18 cellular contexts compared by ENCODE assay signal in the genomic region with DNA sequence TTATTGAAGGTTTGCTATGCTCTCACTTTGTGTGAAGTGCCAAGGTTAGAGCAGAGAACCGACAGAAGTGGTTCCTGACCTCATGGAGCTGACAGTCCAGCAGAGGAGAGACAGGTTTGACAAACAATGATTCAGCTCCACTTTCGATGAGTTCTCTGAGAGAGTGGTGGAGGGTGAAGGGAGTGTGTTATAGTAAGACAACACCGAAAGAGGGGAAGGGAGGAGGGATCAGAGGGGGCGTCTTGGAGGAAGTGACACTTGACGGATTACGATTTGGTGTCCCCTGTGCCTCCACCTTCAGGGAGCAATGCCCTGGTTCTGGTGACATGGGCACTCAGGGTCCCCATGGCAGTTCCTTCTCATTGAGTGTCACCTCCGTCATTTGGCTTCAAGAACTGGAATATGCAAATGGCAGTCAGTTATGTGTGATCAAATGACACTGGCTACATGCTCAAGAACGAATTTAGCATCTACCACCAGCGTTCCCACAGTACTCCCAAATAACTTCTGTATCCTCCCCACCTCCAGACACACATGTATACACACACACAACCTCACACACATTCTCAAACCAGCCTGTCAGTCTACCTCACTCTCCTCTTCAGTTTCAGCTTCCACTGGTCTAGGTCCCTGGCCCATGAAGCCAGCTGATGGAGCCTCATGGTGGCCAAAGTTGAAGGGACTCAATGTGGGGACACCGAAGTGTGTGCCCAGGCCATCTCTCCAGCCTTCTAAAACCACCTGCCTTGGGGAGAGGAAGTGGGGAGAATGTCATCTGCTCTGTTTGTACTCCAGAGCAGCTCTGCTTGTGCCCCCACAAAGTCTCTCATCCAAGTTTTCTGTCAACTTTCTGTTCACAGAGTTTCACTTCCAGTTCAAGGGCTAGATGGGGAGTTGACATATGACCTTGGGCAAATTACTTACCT. TPM values are rescaled to one million over a fixed set of nuclear protein-coding genes. Genes with fewer than 3 reads are reported as not detected.
A peak's percentile ranks its signal among the peaks of the same experiment; 100 is the strongest.
DNase-seq lines count a peak whose midpoint lies in the region; ATAC-seq and TF ChIP-seq lines count a peak whose summit lies in the region.
"Had no signal": no experiment of that assay in that cellular context is flagged by ENCODE, and none has a peak within 500 bp of the region (broad histone marks: within the 10 kb centered on the region; RNA-seq: fewer than 3 reads in every experiment).

No MANE protein-coding gene starts in this region.

- TF ChIP-seq POLR2A in gastroesophageal sphincter (IDR thresholded peaks at IDR 0.05): no peak

- H3K4me3 Mint-ChIP-seq in activated naive CD8-positive, alpha-beta T cell treated with anti-CD3 and anti-CD28 coated beads, Interleukin-2, amount 10 ng/mL, durations not matched to agents 7 days and 5 days: no peak overlapping the region
- no peak overlapping the region for H3K4me3 Mint-ChIP-seq in activated naive CD8-positive, alpha-beta T cell treated with anti-CD3 and anti-CD28 coated beads, Interleukin-2, amount 50 U/mL, for 24 hours
- peak overlapping the region; percentile 0 for H3K4me3 Mint-ChIP-seq in stimulated activated memory B cell treated with anti-CD40 and anti-IgM and Interleukin-4, amounts not matched to agents 10 μg/mL and 1 μg/mL and 100 μg/mL, for 72 hours
- H3K4me3 Mint-ChIP-seq in GM23338: no peak overlapping the region
- H3K4me3 Mint-ChIP-seq: activated naive CD4-positive, alpha-beta T cell treated with anti-CD3 and anti-CD28 coated beads for 36 hours had no signal

- no peak overlapping the region for H3K4me3 ChIP-seq in GM23338
- H3K4me3 ChIP-seq in gastroesophageal sphincter: no peak overlapping the region
- no peak overlapping the region for H3K4me3 ChIP-seq in A673 (ENCODE audit: low read depth, low read length, poor library complexity, severe bottlenecking)
- H3K4me3 ChIP-seq: A549, cardiac muscle cell, HAP-1 had no signal

- H4K20me1 ChIP-seq in GM23338 (replicated peaks; ENCODE audit: insufficient read depth): no peaks in the 10 kb centered on the region

- no peaks in the 10 kb centered on the region for H3K79me2 ChIP-seq in GM23338 (replicated peaks; ENCODE audit: insufficient read depth)

- H3K9me2 ChIP-seq in GM23338 (ENCODE audit: insufficient read depth): no peaks in the 10 kb centered on the region

- 70 to 78% methylated on average over 5 to 10 of the region's 10 CpGs for WGBS in gastroesophageal sphincter (ENCODE audit: low coverage in 1 of 2), 2 donors

- H2AFZ ChIP-seq in GM23338: no peak overlapping the region

- ATAC-seq in activated naive CD8-positive, alpha-beta T cell treated with anti-CD3 and anti-CD28 coated beads, Interleukin-2, amount 10 ng/mL, durations not matched to agents 7 days and 5 days (ENCODE audit: low read depth): no peak
- no peak for ATAC-seq in activated naive CD8-positive, alpha-beta T cell treated with anti-CD3 and anti-CD28 coated beads, Interleukin-2, amount 50 U/mL, for 24 hours
- ATAC-seq in HG02642 (IDR thresholded peaks at IDR 0.05; ENCODE audit: poor library complexity, unreplicated experiment) (peak; percentile 34), GM23338 (no peak), gastroesophageal sphincter (no peak)
- peak; percentile 83 for ATAC-seq in stimulated activated memory B cell treated with anti-CD40 and anti-IgM and Interleukin-4, amounts not matched to agents 10 μg/mL and 1 μg/mL and 100 μg/mL, for 72 hours
- ATAC-seq: A549 had no signal

- peaks cover 10% of the 10 kb centered on the region for H3K4me1 Mint-ChIP-seq in activated naive CD8-positive, alpha-beta T cell treated with anti-CD3 and anti-CD28 coated beads, Interleukin-2, amount 10 ng/mL, durations not matched to agents 7 days and 5 days
- H3K4me1 Mint-ChIP-seq in activated naive CD8-positive, alpha-beta T cell treated with anti-CD3 and anti-CD28 coated beads, Interleukin-2, amount 50 U/mL, for 24 hours: peaks cover 8% of the 10 kb centered on the region
- H3K4me1 Mint-ChIP-seq in stimulated activated memory B cell treated with anti-CD40 and anti-IgM and Interleukin-4, amounts not matched to agents 10 μg/mL and 1 μg/mL and 100 μg/mL, for 72 hours: peaks cover 27% of the 10 kb centered on the region
- no peaks in the 10 kb centered on the region for H3K4me1 Mint-ChIP-seq in GM23338

- CTCF ChIA-PET in A673 (lab: Charles Lee): no interaction called here

- intact Hi-C loops in A673 (cut with micrococcal nuclease; ENCODE audit: unreplicated experiment): no loop called here

- no peak overlapping the region for H3K4me2 ChIP-seq in GM23338
- H3K4me2 ChIP-seq: A549 had no signal

- H3F3A ChIP-seq in GM23338 (replicated peaks; ENCODE audit: low read depth): no peaks in the 10 kb centered on the region

- H3K27me3 ChIP-seq in GM23338 (ENCODE audit: insufficient read depth) (no peaks in the 10 kb centered on the region), gastroesophageal sphincter (peaks cover 10% of the 10 kb centered on the region), A673 (replicated peaks; ENCODE audit: insufficient read depth, low read depth, low read length, poor library complexity) (no peaks in the 10 kb centered on the region)
- H3K27me3 ChIP-seq: cardiac muscle cell had no signal

- H3K27ac Mint-ChIP-seq in activated naive CD8-positive, alpha-beta T cell treated with anti-CD3 and anti-CD28 coated beads, Interleukin-2, amount 10 ng/mL, durations not matched to agents 7 days and 5 days: peak overlapping the region; percentile 76
- no peak overlapping the region for H3K27ac Mint-ChIP-seq in activated naive CD8-positive, alpha-beta T cell treated with anti-CD3 and anti-CD28 coated beads, Interleukin-2, amount 50 U/mL, for 24 hours
- peak overlapping the region; percentile 67 for H3K27ac Mint-ChIP-seq in stimulated activated memory B cell treated with anti-CD40 and anti-IgM and Interleukin-4, amounts not matched to agents 10 μg/mL and 1 μg/mL and 100 μg/mL, for 72 hours
- H3K27ac Mint-ChIP-seq in GM23338: no peak overlapping the region
- H3K27ac Mint-ChIP-seq: activated naive CD4-positive, alpha-beta T cell treated with anti-CD3 and anti-CD28 coated beads for 36 hours had no signal

- no peak for TF ChIP-seq EP300 in gastroesophageal sphincter (IDR thresholded peaks at IDR 0.05)

- H3K27me3 Mint-ChIP-seq in activated naive CD8-positive, alpha-beta T cell treated with anti-CD3 and anti-CD28 coated beads, Interleukin-2, amount 10 ng/mL, durations not matched to agents 7 days and 5 days: peaks cover 5% of the 10 kb centered on the region
- no peaks in the 10 kb centered on the region for H3K27me3 Mint-ChIP-seq in activated naive CD8-positive, alpha-beta T cell treated with anti-CD3 and anti-CD28 coated beads, Interleukin-2, amount 50 U/mL, for 24 hours
- H3K27me3 Mint-ChIP-seq in stimulated activated memory B cell treated with anti-CD40 and anti-IgM and Interleukin-4, amounts not matched to agents 10 μg/mL and 1 μg/mL and 100 μg/mL, for 72 hours: no peaks in the 10 kb centered on the region
- H3K27me3 Mint-ChIP-seq in GM23338 (ENCODE audit: insufficient read depth, low read depth, poor library complexity): peaks cover 7% of the 10 kb centered on the region

- H3K4me1 ChIP-seq in GM23338 (ENCODE audit: insufficient read depth): no peaks in the 10 kb centered on the region
- no peaks in the 10 kb centered on the region for H3K4me1 ChIP-seq in gastroesophageal sphincter
- H3K4me1 ChIP-seq in A673 (ENCODE audit: insufficient read depth, low read length, poor library complexity, severe bottlenecking): no peaks in the 10 kb centered on the region
- H3K4me1 ChIP-seq: A549, Caco-2, HAP-1 had no signal

- TF ChIP-seq CTCF in GM23338 (conservative IDR thresholded peaks at IDR 0.05; ENCODE audit: low read depth in 2 of 2) (no peak), gastroesophageal sphincter (IDR thresholded peaks at IDR 0.05) (no peak), A673 (conservative IDR thresholded peaks at IDR 0.05; ENCODE audit: low read depth, low read length) (no peak)

- POLR2A ChIA-PET in activated naive CD8-positive, alpha-beta T cell treated with anti-CD3 and anti-CD28 coated beads, Interleukin-2, amount 10 ng/mL, durations not matched to agents 7 days and 5 days (lab: Charles Lee): interaction anchor here (1.3 kb wide), 1 partner anchor 10 kb away, joined by 3 read pairs; no protein-coding TSS in a partner anchor
- POLR2A ChIA-PET in A673 (lab: Charles Lee; ENCODE audit: low non-redundant PET): no interaction called here

- peaks cover 22% of the 10 kb centered on the region for H3K9me3 Mint-ChIP-seq in activated naive CD8-positive, alpha-beta T cell treated with anti-CD3 and anti-CD28 coated beads, Interleukin-2, amount 10 ng/mL, durations not matched to agents 7 days and 5 days
- H3K9me3 Mint-ChIP-seq in activated naive CD8-positive, alpha-beta T cell treated with anti-CD3 and anti-CD28 coated beads, Interleukin-2, amount 50 U/mL, for 24 hours: peaks cover 22% of the 10 kb centered on the region
- peaks cover 15% of the 10 kb centered on the region for H3K9me3 Mint-ChIP-seq in stimulated activated memory B cell treated with anti-CD40 and anti-IgM and Interleukin-4, amounts not matched to agents 10 μg/mL and 1 μg/mL and 100 μg/mL, for 72 hours
- H3K9me3 Mint-ChIP-seq in GM23338: peaks cover 37% of the 10 kb centered on the region

- H3K36me3 ChIP-seq in GM23338 (ENCODE audit: insufficient read depth) (peaks cover 13% of the 10 kb centered on the region; the same call in 1 of the 2 replicates), gastroesophageal sphincter (no peaks in the 10 kb centered on the region), A673 (ENCODE audit: insufficient read depth, low read length, poor library complexity, severe bottlenecking) (no peaks in the 10 kb centered on the region)
- H3K36me3 ChIP-seq: cardiac muscle cell, HAP-1 had no signal

- BruUV-seq in A673 (replicated peaks; lab: Mats Ljungman, UMichigan): no TSS peak

- H3K27ac ChIP-seq in GM23338 (ENCODE audit: low read depth) (no peak overlapping the region), gastroesophageal sphincter (no peak overlapping the region), A673 (ENCODE audit: low read depth, low read length, poor library complexity, severe bottlenecking) (no peak overlapping the region)
- H3K27ac ChIP-seq: A549, cardiac muscle cell had no signal

- peaks cover 0 to 25% (median 0%) of the 10 kb centered on the region in 3 donors for H3K9me3 ChIP-seq in gastroesophageal sphincter
- peaks cover 23% of the 10 kb centered on the region for H3K9me3 ChIP-seq in A673 (ENCODE audit: low read depth, low read length, poor library complexity, severe bottlenecking)
- H3K9me3 ChIP-seq: A549 had no signal

- H3K36me3 Mint-ChIP-seq in activated naive CD8-positive, alpha-beta T cell treated with anti-CD3 and anti-CD28 coated beads, Interleukin-2, amount 10 ng/mL, durations not matched to agents 7 days and 5 days: peaks cover 11% of the 10 kb centered on the region
- no peaks in the 10 kb centered on the region for H3K36me3 Mint-ChIP-seq in activated naive CD8-positive, alpha-beta T cell treated with anti-CD3 and anti-CD28 coated beads, Interleukin-2, amount 50 U/mL, for 24 hours (ENCODE audit: low read depth)
- peaks cover 11% of the 10 kb centered on the region for H3K36me3 Mint-ChIP-seq in stimulated activated memory B cell treated with anti-CD40 and anti-IgM and Interleukin-4, amounts not matched to agents 10 μg/mL and 1 μg/mL and 100 μg/mL, for 72 hours
- H3K36me3 Mint-ChIP-seq in GM23338 (ENCODE audit: low read depth): peaks cover 15% of the 10 kb centered on the region

- DNase-seq in activated naive CD8-positive, alpha-beta T cell treated with anti-CD3 and anti-CD28 coated beads, Interleukin-2, amount 10 ng/mL, durations not matched to agents 7 days and 5 days: no peak
- DNase-seq in activated naive CD8-positive, alpha-beta T cell treated with anti-CD3 and anti-CD28 coated beads, Interleukin-2, amount 50 U/mL, for 24 hours: no peak
- DNase-seq in NOMO-1 treated with DMSO at 0.1 percent for 48 hours (lab: John Stamatoyannopoulos, UW; ENCODE audit: unreplicated experiment) (peak; percentile 64), GM23338 (ENCODE audit: low spot score) (no peak), A673 (ENCODE audit: low spot score) (no peak)
- DNase-seq: activated CD8-positive, alpha-beta memory T cell treated with anti-CD3 and anti-CD28 coated beads for 24 hours; activated naive CD4-positive, alpha-beta T cell treated with anti-CD3 and anti-CD28 coated beads for 36 hours; Caco-2; NCI-H1436 treated with DMSO at 0.1 percent for 48 hours; NCI-H510A treated with DMSO at 0.1 percent for 48 hours; SHP77; trophoblast cell had no signal

RNA-seq across cellular contexts. Expression of gene NUP160, which starts 31.4 kb away (rescaled TPM):
- 10 to 100 TPM; 56.7 to 57.0 TPM for total RNA-seq in activated naive CD8-positive, alpha-beta T cell treated with anti-CD3 and anti-CD28 coated beads, Interleukin-2, amount 10 ng/mL, durations not matched to agents 7 days and 5 days
- 101 and 108 TPM in 2 replicates for total RNA-seq in GM23338 (2014; rRNA removed; shearing (Covaris generic))
- 41.2 and 41.9 TPM in 2 replicates for polyA plus RNA-seq in GM23338 (2016; fragmentation: Nextera tagmentation; extraction: Ambion mirVana)
- total RNA-seq in gastroesophageal sphincter (10 to 100 TPM; 15.7 to 34.2 (median 22.9) TPM), A673 (2021) (162 and 172 TPM in 2 replicates)

Comparison
In these comparisons a context has a peak if more than half of its experiments do, and no peak if none do; other contexts are left out.
1. H3K27ac Mint-ChIP-seq: peak in activated naive CD8-positive, alpha-beta T cell treated with anti-CD3 and anti-CD28 coated beads, Interleukin-2, amount 10 ng/mL, durations not matched to agents 7 days and 5 days (single experiment) and stimulated activated memory B cell treated with anti-CD40 and anti-IgM and Interleukin-4, amounts not matched to agents 10 μg/mL and 1 μg/mL and 100 μg/mL, for 72 hours (single experiment); none in activated naive CD8-positive, alpha-beta T cell treated with anti-CD3 and anti-CD28 coated beads, Interleukin-2, amount 50 U/mL, for 24 hours (single experiment) and GM23338 (single experiment).
2. ATAC-seq: peak in HG02642 (single experiment) and stimulated activated memory B cell treated with anti-CD40 and anti-IgM and Interleukin-4, amounts not matched to agents 10 μg/mL and 1 μg/mL and 100 μg/mL, for 72 hours (single experiment); none in activated naive CD8-positive, alpha-beta T cell treated with anti-CD3 and anti-CD28 coated beads, Interleukin-2, amount 10 ng/mL, durations not matched to agents 7 days and 5 days (single experiment), activated naive CD8-positive, alpha-beta T cell treated with anti-CD3 and anti-CD28 coated beads, Interleukin-2, amount 50 U/mL, for 24 hours (single experiment), GM23338 (single experiment) and gastroesophageal sphincter (single experiment).